Comparison of ENCODE assay signal across 1 cellular context in genomic region chr10:134743-135600, GRCh38.
TF ChIP-seq lines count a peak whose summit lies in the region.

Gene ZMYND11 (plus strand): TSS chr10:135455. CDS start chr10:180013, 44,558 bp downstream.

TF ChIP-seq in K562, 482 proteins besides CTCF, POLR2A, EP300 and RAD21 (continued from another document and continues in another):
- TF ChIP-seq CEBPB (tag; IDR thresholded peaks at IDR 0.05) (no peak), ZBTB12 (CRISPR knock-in tag; IDR thresholded peaks at IDR 0.05) (no peak), SMARCB1 (IDR thresholded peaks at IDR 0.05; ENCODE audit: insufficient read length, low read depth) (no peak), MEF2A (IDR thresholded peaks at IDR 0.05; ENCODE audit: control insufficient read depth, low read depth, low read length) (no peak), L3MBTL2 (IDR thresholded peaks at IDR 0.05) (peak; percentile 81; the same call in 1 of the 2 replicates), PRPF4 (IDR thresholded peaks at IDR 0.05; ENCODE audit: insufficient read depth, low read depth, low read length, poor library complexity, severe bottlenecking) (no peak), CSDE1 (IDR thresholded peaks at IDR 0.05) (no peak), UBTF (IDR thresholded peaks at IDR 0.05; ENCODE audit: borderline replicate concordance in 1 of 2, low read depth in 2 of 2, low read length in 2 of 2) (0 out of 4 replicates have a peak, but pooled peaks of 1 of the 2 experiments have one; percentile 25), MGA (IDR thresholded peaks at IDR 0.05) (peak; percentile 60; the same call in 1 of the 2 replicates), HOMEZ (CRISPR knock-in tag; IDR thresholded peaks at IDR 0.05) (no peak), MLLT1 (IDR thresholded peaks at IDR 0.05) (no peak), NFIX (CRISPR knock-in tag; IDR thresholded peaks at IDR 0.05; ENCODE audit: low read depth) (no peak), CXXC5 (CRISPR knock-in tag; IDR thresholded peaks at IDR 0.05) (peak; percentile 62), GTF2F1 (IDR thresholded peaks at IDR 0.05; ENCODE audit: low read depth, low read length) (no peak), ZNF347 (CRISPR knock-in tag; IDR thresholded peaks at IDR 0.05; ENCODE audit: low read depth) (no peak), SETDB1 (IDR thresholded peaks at IDR 0.05; ENCODE audit: low read length) (no peak), ARHGAP35 (IDR thresholded peaks at IDR 0.05; ENCODE audit: partially characterized antibody) (no peak), PHF20 (IDR thresholded peaks at IDR 0.05; ENCODE audit: partially characterized antibody) (no peak), MAZ (CRISPR knock-in tag; conservative IDR thresholded peaks at IDR 0.05 in 1 of 2, IDR thresholded peaks at IDR 0.05 in 1 of 2) (peak in 1 of 2 experiments; percentile 72; a peak in 2 of 4 replicates), FOS (IDR thresholded peaks at IDR 0.05; ENCODE audit: extremely low read depth, insufficient read length) (no peak), BACH1 (tag; IDR thresholded peaks at IDR 0.05) (no peak), KLF10 (CRISPR knock-in tag; IDR thresholded peaks at IDR 0.05) (no peak), NR4A1 (CRISPR knock-in tag; IDR thresholded peaks at IDR 0.05) (no peak), NR4A1 (tag; IDR thresholded peaks at IDR 0.05) (no peak), ZBTB40 (IDR thresholded peaks at IDR 0.05) (no peak), ZBTB40 (CRISPR knock-in tag; IDR thresholded peaks at IDR 0.05) (no peak), PHF21A (IDR thresholded peaks at IDR 0.05; ENCODE audit: borderline replicate concordance, low read depth) (no peak)
